14 cellular contexts compared by ENCODE assay signal in the genomic region with DNA sequence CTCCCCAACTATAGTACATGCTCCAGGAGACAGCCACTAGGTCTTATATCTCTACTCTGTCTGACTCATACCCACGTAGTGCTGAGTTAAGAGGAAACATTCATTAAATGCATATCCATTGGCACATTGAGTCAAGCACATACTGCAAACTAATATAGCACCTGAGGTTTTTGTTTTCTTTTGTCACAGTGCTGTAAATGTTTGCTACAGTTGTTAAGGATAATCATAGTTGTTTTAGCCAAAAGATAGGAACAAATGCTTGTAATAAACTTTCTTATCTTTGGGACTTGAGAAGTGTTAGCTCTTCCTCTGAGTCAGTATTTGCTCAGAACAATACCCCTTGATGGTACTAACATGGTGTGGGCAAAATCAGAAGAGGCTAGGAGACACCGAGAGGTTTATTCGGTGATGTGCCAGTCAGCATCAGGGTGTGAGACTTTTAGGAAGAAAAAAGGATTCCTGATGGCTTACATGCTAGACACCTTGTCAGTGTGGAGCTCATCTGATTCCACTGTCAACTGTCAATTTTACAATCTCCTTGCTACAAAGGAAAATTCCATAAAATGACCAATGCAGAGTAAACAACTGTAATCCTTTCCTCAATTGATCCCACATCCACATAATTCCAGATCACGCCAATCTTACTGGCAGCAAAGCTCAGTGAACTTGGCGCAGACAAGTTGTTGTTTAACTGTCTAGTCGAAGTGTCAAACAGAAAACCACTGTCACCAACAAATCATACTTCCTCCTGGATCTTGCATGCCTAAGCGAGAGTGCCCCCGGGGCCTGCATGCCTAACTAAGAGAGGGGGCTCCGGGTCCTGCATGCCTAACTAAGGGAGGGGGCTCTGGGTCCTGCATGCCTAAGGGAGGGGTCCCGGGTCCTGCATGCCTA. TPM values are rescaled to one million over a fixed set of nuclear protein-coding genes. Genes with fewer than 3 reads are reported as not detected.
DNase-seq lines count a peak whose midpoint lies in the region; ATAC-seq and TF ChIP-seq lines count a peak whose summit lies in the region.
"Had no signal": no experiment of that assay in that cellular context is flagged by ENCODE, and none has a peak within 500 bp of the region (broad histone marks: within the 10 kb centered on the region; RNA-seq: fewer than 3 reads in every experiment).

No MANE protein-coding gene starts in this region.

- H3K9me2 ChIP-seq in Karpas-422 (replicated peaks; ENCODE audit: insufficient read depth, low read length): no peaks in the 10 kb centered on the region

- H3K27ac ChIP-seq in Karpas-422 (ENCODE audit: low read length) (no peak overlapping the region), esophagus muscularis mucosa (replicated peaks in 1 of 4) (no peak overlapping the region), tibial artery (no peak overlapping the region)
- H3K27ac ChIP-seq: neural progenitor cell had no signal

- no peaks in the 10 kb centered on the region for H4K20me1 ChIP-seq in Karpas-422 (ENCODE audit: insufficient read depth, low read depth, low read length)

- no peak overlapping the region for H3K4me3 ChIP-seq in Karpas-422 (ENCODE audit: low read length)
- no peak overlapping the region for H3K4me3 ChIP-seq in kidney epithelial cell (ENCODE audit: low read depth, low read length)
- H3K4me3 ChIP-seq in esophagus muscularis mucosa: no peak overlapping the region
- no peak overlapping the region for H3K4me3 ChIP-seq in tibial artery
- H3K4me3 ChIP-seq: neural progenitor cell had no signal

- no peaks in the 10 kb centered on the region for H3K79me2 ChIP-seq in Karpas-422 (ENCODE audit: low read length)

- no peak for TF ChIP-seq CTCF in kidney epithelial cell (IDR thresholded peaks at IDR 0.05; ENCODE audit: insufficient read depth, low read length, poor library complexity, severe bottlenecking)
- no peak for TF ChIP-seq CTCF in esophagus muscularis mucosa (IDR thresholded peaks at IDR 0.05)
- TF ChIP-seq CTCF in tibial artery (IDR thresholded peaks at IDR 0.05): no peak

- no peaks in the 10 kb centered on the region for H3K27me3 ChIP-seq in Karpas-422 (ENCODE audit: low read length)
- no peaks in the 10 kb centered on the region for H3K27me3 ChIP-seq in kidney epithelial cell (ENCODE audit: control insufficient read depth, insufficient read depth, low read length)
- H3K27me3 ChIP-seq in esophagus muscularis mucosa: peaks cover 0 to 4% (median 0%) of the 10 kb centered on the region in 4 donors
- H3K27me3 ChIP-seq in tibial artery: peaks cover 0 to 4% of the 10 kb centered on the region in 2 donors
- H3K27me3 ChIP-seq: neural progenitor cell had no signal

- H3K4me1 ChIP-seq in Karpas-422 (ENCODE audit: low read length): no peaks in the 10 kb centered on the region
- H3K4me1 ChIP-seq in esophagus muscularis mucosa: peaks cover 5 to 19% (median 16%) of the 10 kb centered on the region in 4 donors
- H3K4me1 ChIP-seq in tibial artery: no peaks in the 10 kb centered on the region

- H3K9me3 ChIP-seq in Karpas-422 (ENCODE audit: low read length) (no peaks in the 10 kb centered on the region), esophagus muscularis mucosa (no peaks in the 10 kb centered on the region), tibial artery (no peaks in the 10 kb centered on the region)

- WGBS in esophagus muscularis mucosa: 80% methylated on average over 10 of the region's 10 CpGs

- H3K36me3 ChIP-seq in Karpas-422 (ENCODE audit: insufficient read depth, low read length) (no peaks in the 10 kb centered on the region), kidney epithelial cell (ENCODE audit: control insufficient read depth, insufficient read depth, low read length) (no peaks in the 10 kb centered on the region), esophagus muscularis mucosa (no peaks in the 10 kb centered on the region), tibial artery (no peaks in the 10 kb centered on the region)
- H3K36me3 ChIP-seq: neural progenitor cell had no signal

- DNase-seq in DMS53 (lab: John Stamatoyannopoulos, UW): peak; percentile 63
- DNase-seq in Karpas-422: peak; percentile 21
- DNase-seq in astrocyte of the hippocampus (ENCODE audit: low read depth, low spot score): peak; percentile 39
- peak; percentile 14 for DNase-seq in kidney epithelial cell (ENCODE audit: low read depth)
- no peak for DNase-seq in esophagus muscularis mucosa (ENCODE audit: extremely low spot score)
- DNase-seq in tibial artery: no peak
- no peak for DNase-seq in NCI-H69 (lab: John Stamatoyannopoulos, UW)
- DNase-seq: activated CD4-positive, alpha-beta T cell treated with anti-CD3 and anti-CD28 coated beads for 48 hours; CD4-positive, CD25-positive, alpha-beta regulatory T cell; effector CD8-positive, alpha-beta T cell; NCI-H2227 treated with DMSO at 0.1 percent for 48 hours had no signal

- H3K9ac ChIP-seq in Karpas-422 (ENCODE audit: low read length): no peak overlapping the region
- H3K9ac ChIP-seq: neural progenitor cell had no signal

- no peak for ATAC-seq in HG03378 (IDR thresholded peaks at IDR 0.05; ENCODE audit: unreplicated experiment)

- intact Hi-C loops in esophagus muscularis mucosa (cut with DNase I) (no loop called here), tibial artery (cut with DNase I; ENCODE audit: low total_unique reads) (no loop called here)

- no peak overlapping the region for H2AFZ ChIP-seq in Karpas-422 (ENCODE audit: low read length)
- H2AFZ ChIP-seq: neural progenitor cell had no signal

- no peak for TF ChIP-seq EP300 in esophagus muscularis mucosa (IDR thresholded peaks at IDR 0.05)

- TF ChIP-seq POLR2A in esophagus muscularis mucosa (IDR thresholded peaks at IDR 0.05; ENCODE audit: low read depth): no peak

- no peak overlapping the region for H3K4me2 ChIP-seq in Karpas-422 (ENCODE audit: low read depth, low read length, poor library complexity, severe bottlenecking)
- H3K4me2 ChIP-seq: neural progenitor cell had no signal

RNA-seq across cellular contexts. Expression of a gene that starts 36.1 kb away (rescaled TPM):
- total RNA-seq in Karpas-422 (2014; rRNA removed; shearing (Covaris generic); ENCODE audit: low replicate concordance): 0.07 TPM in 1 of 2 replicates, not detected in the other
- total RNA-seq in kidney epithelial cell: 0.27 and 0.84 TPM in 2 replicates
- under 1 TPM; 0.26 to 0.57 (median 0.46) TPM for total RNA-seq in esophagus muscularis mucosa
- total RNA-seq: activated naive CD4-positive, alpha-beta T cell treated with anti-CD3 and anti-CD28 coated beads, Interleukin-2, amount 50 U/mL, for 72 hours; CD4-positive, CD25-positive, alpha-beta regulatory T cell had no signal

Comparison
In these comparisons a context has a peak if more than half of its experiments do, and no peak if none do; other contexts are left out.
1. DNase-seq: peak in DMS53 (single experiment), Karpas-422 (single experiment), astrocyte of the hippocampus (single experiment) and kidney epithelial cell (single experiment); none in esophagus muscularis mucosa (single experiment), tibial artery (0 of 2) and NCI-H69 (single experiment).